In genomic region chr11:111777094-111778046, GRCh38 we compare ENCODE assay signal across 8 cellular contexts. TPM values are rescaled to one million over a fixed set of nuclear protein-coding genes. Genes with fewer than 3 reads are reported as not detected.
A peak's percentile ranks its signal among the peaks of the same experiment; 100 is the strongest.
DNase-seq lines count a peak whose midpoint lies in the region; ATAC-seq, FAIRE-seq and TF ChIP-seq lines count a peak whose summit lies in the region.

No MANE protein-coding gene starts in this region.

- H3K4me1 Mint-ChIP-seq in activated CD4-positive, alpha-beta memory T cell treated with anti-CD3 and anti-CD28 coated beads, Interleukin-2, amount 10 ng/mL, durations not matched to agents 7 days and 5 days, result no peaks in the 10 kb centered on the region
- H3K4me1 Mint-ChIP-seq in activated CD4-positive, alpha-beta memory T cell treated with anti-CD3 and anti-CD28 coated beads for 36 hours (ENCODE audit: low read depth), result no peaks in the 10 kb centered on the region

- intact Hi-C loops in activated CD4-positive, alpha-beta memory T cell treated with anti-CD3 and anti-CD28 coated beads for 36 hours (cut with micrococcal nuclease), result loop anchor here (1.0 to 2.0 kb wide), 5 partner anchors 64 to 323 kb away; no protein-coding TSS in a partner anchor

- ATAC-seq in GM21367 (IDR thresholded peaks at IDR 0.05; ENCODE audit: unreplicated experiment), result peak; percentile 41

- TF ChIP-seq CTCF in keratinocyte (optimal IDR thresholded peaks at IDR 0.05 in 1 of 3, IDR thresholded peaks at IDR 0.05 in 1 of 3, conservative IDR thresholded peaks at IDR 0.05 in 1 of 3; ENCODE audit: extremely low read depth in 1 of 3, insufficient read depth in 2 of 3, low read length in 3 of 3), result peak; percentile 51 to 78 (median 73)

- H3K36me3 ChIP-seq in keratinocyte (ENCODE audit: control insufficient read depth in 2 of 2, extremely low read depth in 1 of 2, insufficient read depth in 2 of 2, low read length in 2 of 2), result no peaks in the 10 kb centered on the region

- no peak overlapping the region for H3K27ac Mint-ChIP-seq in activated CD4-positive, alpha-beta memory T cell treated with anti-CD3 and anti-CD28 coated beads, Interleukin-2, amount 10 ng/mL, durations not matched to agents 7 days and 5 days
- no peak overlapping the region for H3K27ac Mint-ChIP-seq in activated CD4-positive, alpha-beta memory T cell treated with anti-CD3 and anti-CD28 coated beads for 36 hours

- POLR2A ChIA-PET in activated CD4-positive, alpha-beta memory T cell treated with anti-CD3 and anti-CD28 coated beads, Interleukin-2, amount 10 ng/mL, durations not matched to agents 7 days and 5 days (lab: Charles Lee), result interaction anchor here (0.9 to 2.2 kb wide), 3 partner anchors 11 to 175 kb away, joined by 3 to 9 read pairs (median 3); partner anchors contain the start of gene PPP2R1B
- POLR2A ChIA-PET in activated CD4-positive, alpha-beta memory T cell treated with anti-CD3 and anti-CD28 coated beads for 36 hours (lab: Charles Lee), result interaction anchor here (0.9 to 1.9 kb wide), 2 partner anchors 175 to 190 kb away, joined by 3 to 5 read pairs; partner anchors contain the start of gene SIK2

- FAIRE-seq in keratinocyte (lab: Jason Lieb, UNC), result peak; percentile 78

- H3K9me3 Mint-ChIP-seq in activated CD4-positive, alpha-beta memory T cell treated with anti-CD3 and anti-CD28 coated beads, Interleukin-2, amount 10 ng/mL, durations not matched to agents 7 days and 5 days, result no peaks in the 10 kb centered on the region
- H3K9me3 Mint-ChIP-seq in activated CD4-positive, alpha-beta memory T cell treated with anti-CD3 and anti-CD28 coated beads for 36 hours, result no peaks in the 10 kb centered on the region

- H3K79me2 ChIP-seq in keratinocyte (ENCODE audit: control insufficient read depth, insufficient read depth, low read length), result no peaks in the 10 kb centered on the region

- in situ Hi-C loops in T47D (cut with HindIII; ENCODE audit: low pct_unique_long_range_greater_than_20kb, low sequenced_read_pairs), result no loop called here

- no peaks in the 10 kb centered on the region for H3K27me3 ChIP-seq in keratinocyte (ENCODE audit: control insufficient read depth, extremely low read depth, insufficient read depth, low read length)

- H4K20me1 ChIP-seq in keratinocyte (ENCODE audit: control insufficient read depth, extremely low read depth, insufficient read depth, low read length), result no peaks in the 10 kb centered on the region

- H3K9ac ChIP-seq in keratinocyte (ENCODE audit: control insufficient read depth, extremely low read depth, insufficient read depth, low read length), result no peak overlapping the region

- no peaks in the 10 kb centered on the region for H3K36me3 Mint-ChIP-seq in activated CD4-positive, alpha-beta memory T cell treated with anti-CD3 and anti-CD28 coated beads, Interleukin-2, amount 10 ng/mL, durations not matched to agents 7 days and 5 days (ENCODE audit: low read depth)
- no peaks in the 10 kb centered on the region for H3K36me3 Mint-ChIP-seq in activated CD4-positive, alpha-beta memory T cell treated with anti-CD3 and anti-CD28 coated beads for 36 hours

- no peaks in the 10 kb centered on the region for H3K27me3 Mint-ChIP-seq in activated CD4-positive, alpha-beta memory T cell treated with anti-CD3 and anti-CD28 coated beads, Interleukin-2, amount 10 ng/mL, durations not matched to agents 7 days and 5 days
- no peaks in the 10 kb centered on the region for H3K27me3 Mint-ChIP-seq in activated CD4-positive, alpha-beta memory T cell treated with anti-CD3 and anti-CD28 coated beads for 36 hours

- no peak overlapping the region for H3K4me3 ChIP-seq in keratinocyte (ENCODE audit: control insufficient read depth in 2 of 3, extremely low read depth in 1 of 3, insufficient read depth in 2 of 3, low read depth in 1 of 3, low read length in 3 of 3)

- H3K9me3 ChIP-seq in keratinocyte (ENCODE audit: control insufficient read depth, low read depth, low read length), result no peaks in the 10 kb centered on the region

- H2AFZ ChIP-seq in keratinocyte (ENCODE audit: control insufficient read depth, low read length), result no peak overlapping the region

- H3K9me1 ChIP-seq in keratinocyte (ENCODE audit: control insufficient read depth, extremely low read depth, insufficient read depth, low read length), result no peaks in the 10 kb centered on the region

- dilution Hi-C loops in keratinocyte (cut with MboI; ENCODE audit: extremely low pct_ligation_motif_present, low sequenced_read_pairs), result no loop called here

- no peak overlapping the region for H3K4me2 ChIP-seq in keratinocyte (ENCODE audit: control insufficient read depth, extremely low read depth, insufficient read depth, low read depth, low read length)

- H3K27ac ChIP-seq in keratinocyte (ENCODE audit: control insufficient read depth, insufficient read depth, low read length), result no peak overlapping the region

- DNase-seq in activated CD4-positive, alpha-beta memory T cell treated with anti-CD3 and anti-CD28 coated beads, Interleukin-2, amount 10 ng/mL, durations not matched to agents 7 days and 5 days, result peak; percentile 23
- DNase-seq in activated CD4-positive, alpha-beta memory T cell treated with anti-CD3 and anti-CD28 coated beads for 36 hours, result no peak
- DNase-seq in HS-5 (ENCODE audit: low read depth) (peak; percentile 49), NOMO-1 treated with DMSO at 0.1 percent for 48 hours (lab: John Stamatoyannopoulos, UW; ENCODE audit: unreplicated experiment) (peak; percentile 55), T47D (ENCODE audit: low read depth in 1 of 2, low spot score in 1 of 2) (peak; percentile 66 to 85), keratinocyte (ENCODE audit: low read depth, low spot score) (no peak), superior temporal gyrus (ENCODE audit: extremely low spot score) (peak; percentile 95)

- H3K4me3 Mint-ChIP-seq in activated CD4-positive, alpha-beta memory T cell treated with anti-CD3 and anti-CD28 coated beads, Interleukin-2, amount 10 ng/mL, durations not matched to agents 7 days and 5 days, result no peak overlapping the region
- H3K4me3 Mint-ChIP-seq in activated CD4-positive, alpha-beta memory T cell treated with anti-CD3 and anti-CD28 coated beads for 36 hours, result no peak overlapping the region

- CTCF ChIA-PET in activated CD4-positive, alpha-beta memory T cell treated with anti-CD3 and anti-CD28 coated beads, Interleukin-2, amount 10 ng/mL, durations not matched to agents 7 days and 5 days (lab: Charles Lee), result interaction anchor here (0.7 to 5.8 kb wide), 29 partner anchors 9 to 225 kb away, joined by 3 to 68 read pairs (median 6); partner anchors contain the start of gene PPP2R1B
- CTCF ChIA-PET in activated CD4-positive, alpha-beta memory T cell treated with anti-CD3 and anti-CD28 coated beads for 36 hours (lab: Charles Lee), result interaction anchor here (0.6 to 7.2 kb wide), 40 partner anchors 9 to 451 kb away, joined by 3 to 101 read pairs (median 4); partner anchors contain the start of genes PPP2R1B and SIK2

- H3K4me1 ChIP-seq in keratinocyte (ENCODE audit: control insufficient read depth, extremely low read depth, insufficient read depth, low read length), result no peaks in the 10 kb centered on the region

RNA-seq across cellular contexts. Expression of gene PPP2R1B, which starts 11.2 kb away (rescaled TPM):
- 10 to 100 TPM; 51.3 to 55.7 TPM for total RNA-seq in activated CD4-positive, alpha-beta memory T cell treated with anti-CD3 and anti-CD28 coated beads, Interleukin-2, amount 10 ng/mL, durations not matched to agents 7 days and 5 days
- total RNA-seq in activated CD4-positive, alpha-beta memory T cell treated with anti-CD3 and anti-CD28 coated beads for 36 hours, result 10 to 100 TPM; 49.4 to 51.1 TPM
- 22.3 to 35.1 TPM (median 33.6 TPM) in 3 replicates for polyA plus RNA-seq in keratinocyte
- polyA plus RNA-seq in keratinocyte (2011; ENCODE audit: low read depth), result 15.3 TPM
- polyA plus RNA-seq in keratinocyte (2011; cell fraction: cytosol; rRNA removed), result 19.2 and 33.8 TPM in 2 replicates
- 25.6 and 32.7 TPM in 2 replicates for polyA plus RNA-seq in keratinocyte (2011; cell fraction: nucleus; rRNA removed)
- polyA plus RNA-seq in keratinocyte (2012; ENCODE audit: low replicate concordance), result 12.1 and 25.1 TPM in 2 replicates
- polyA minus RNA-seq in keratinocyte, result 26.6 to 60.6 TPM (median 45.5 TPM) in 3 replicates
- polyA minus RNA-seq in keratinocyte (2011; cell fraction: cytosol; rRNA and poly(A)+ RNA removed), result 25.9 TPM
- 21.6 and 40.2 TPM in 2 replicates for polyA minus RNA-seq in keratinocyte (2011; cell fraction: nucleus; rRNA and poly(A)+ RNA removed)

Comparison
In these comparisons a context has a peak if more than half of its experiments do, and no peak if none do; other contexts are left out.
1. DNase-seq: peak in activated CD4-positive, alpha-beta memory T cell treated with anti-CD3 and anti-CD28 coated beads, Interleukin-2, amount 10 ng/mL, durations not matched to agents 7 days and 5 days (single experiment), HS-5 (single experiment), NOMO-1 treated with DMSO at 0.1 percent for 48 hours (single experiment), T47D (2 of 2) and superior temporal gyrus (single experiment); none in activated CD4-positive, alpha-beta memory T cell treated with anti-CD3 and anti-CD28 coated beads for 36 hours (single experiment) and keratinocyte (single experiment).